In the genomic region with DNA sequence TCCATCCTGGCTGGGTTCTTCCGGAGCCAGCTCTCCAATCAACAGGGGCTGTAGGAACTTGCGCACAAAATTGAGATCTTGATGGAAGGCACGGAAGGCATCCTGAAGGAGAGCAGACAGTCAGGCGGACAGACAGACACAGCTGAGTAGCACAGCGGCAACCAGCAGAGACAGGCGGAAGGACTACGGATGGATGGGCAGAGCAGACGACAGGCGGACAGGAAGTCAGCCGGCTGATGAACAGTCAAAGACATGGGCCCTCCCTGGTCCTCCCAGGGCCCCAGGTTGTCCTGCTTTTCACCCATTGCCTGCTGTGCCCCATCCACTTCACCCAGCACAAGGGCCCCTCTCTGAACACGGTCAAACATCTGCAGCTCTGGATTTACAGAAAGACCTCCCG, we compare ENCODE assay signal across 24 cellular contexts. TPM values are rescaled to one million over a fixed set of nuclear protein-coding genes. Genes with fewer than 3 reads are reported as not detected.
DNase-seq lines count a peak whose midpoint lies in the region; ATAC-seq and TF ChIP-seq lines count a peak whose summit lies in the region.
"Had no signal": no experiment of that assay in that cellular context is flagged by ENCODE, and none has a peak within 500 bp of the region (broad histone marks: within the 10 kb centered on the region; RNA-seq: fewer than 3 reads in every experiment).

No MANE protein-coding gene starts in this region.

- no peaks in the 10 kb centered on the region for H3K9me3 ChIP-seq in BLaER1 treated with 17β-estradiol and CSF1 and Interleukin-3, amounts not matched to agents 10 nM and 100 nM (replicated peaks in 1 of 11)
- no peaks in the 10 kb centered on the region for H3K9me3 ChIP-seq in mucosa of descending colon
- H3K9me3 ChIP-seq in heart right ventricle, result no peaks in the 10 kb centered on the region

- peak overlapping the region in 9 of 10 experiments; percentile 10 to 67 (median 58); a peak in 17 of 20 replicates for H3K4me3 ChIP-seq in BLaER1 treated with 17β-estradiol and CSF1 and Interleukin-3, amounts not matched to agents 10 nM and 100 nM
- no peak overlapping the region for H3K4me3 ChIP-seq in mucosa of descending colon
- no peak overlapping the region for H3K4me3 ChIP-seq in heart right ventricle
- H3K4me3 ChIP-seq: neural progenitor cell had no signal

- POLR2A ChIA-PET in RWPE1 (lab: Yijun Ruan, JAX; ENCODE audit: low non-redundant PET), result no interaction called here

- H3K27me3 ChIP-seq in BLaER1 treated with 17β-estradiol and CSF1 and Interleukin-3, amounts not matched to agents 10 nM and 100 nM, result no peaks in the 10 kb centered on the region
- H3K27me3 ChIP-seq in heart right ventricle, result no peaks in the 10 kb centered on the region
- H3K27me3 ChIP-seq: neural progenitor cell had no signal

- peaks cover 0 to 52% (median 6%) of the 10 kb centered on the region in 11 experiments; a peak in 12 of 22 replicates for H3K36me3 ChIP-seq in BLaER1 treated with 17β-estradiol and CSF1 and Interleukin-3, amounts not matched to agents 10 nM and 100 nM
- no peaks in the 10 kb centered on the region for H3K36me3 ChIP-seq in mucosa of descending colon (ENCODE audit: low read depth)
- H3K36me3 ChIP-seq in heart right ventricle, result peaks cover 0 to 54% (median 18%) of the 10 kb centered on the region in 9 donors
- H3K36me3 ChIP-seq: neural progenitor cell had no signal

- H3K4me1 ChIP-seq in BLaER1 treated with 17β-estradiol and CSF1 and Interleukin-3, amounts not matched to agents 10 nM and 100 nM, result peaks cover 37 to 72% (median 50%) of the 10 kb centered on the region in 10 experiments
- H3K4me1 ChIP-seq in mucosa of descending colon (ENCODE audit: low read depth), result no peaks in the 10 kb centered on the region
- H3K4me1 ChIP-seq in heart right ventricle, result peaks cover 0 to 64% (median 43%) of the 10 kb centered on the region in 9 donors

- DNase-seq in GM19240 (ENCODE audit: insufficient read length, low spot score) (peak; percentile 69), RWPE1 (ENCODE audit: low spot score) (no peak), mucosa of descending colon (no peak), NCI-H2171 treated with DMSO at 0.1 percent for 48 hours (lab: John Stamatoyannopoulos, UW) (no peak), heart right ventricle (no peak), MV-4-11 (lab: John Stamatoyannopoulos, UW) (no peak)
- DNase-seq: activated CD4-positive, alpha-beta memory T cell treated with anti-CD3 and anti-CD28 coated beads for 36 hours; activated T-cell treated with anti-CD3 and anti-CD28 coated beads, Interleukin-2, amount 50 U/mL, for 24 hours; DMS153; foreskin melanocyte; midbrain; NCI-H1436 treated with DMSO at 0.1 percent for 48 hours; NCI-H226; NK-92 treated with Interleukin-12 subunit alpha and Interleukin-12 subunit beta, amount 100 ng/mL, for 24 hours; retina; Right ventricle myocardium superior; stimulated activated CD4-positive, alpha-beta T cell treated with anti-CD3 and anti-CD28 coated beads, Interleukin-15, amount 100 ng/mL, for 24 hours; stimulated activated naive CD4-positive, alpha-beta T cell had no signal

- CTCF ChIA-PET in RWPE1 (lab: Yijun Ruan, JAX), result interaction anchor here (0.6 to 1.0 kb wide), 2 partner anchors 10 to 36 kb away, joined by 3 read pairs; no protein-coding TSS in a partner anchor

- TF ChIP-seq CTCF in RWPE1 (conservative IDR thresholded peaks at IDR 0.05; ENCODE audit: low read depth), result no peak
- no peak for TF ChIP-seq CTCF in mucosa of descending colon (IDR thresholded peaks at IDR 0.05)
- no peak for TF ChIP-seq CTCF in heart right ventricle (IDR thresholded peaks at IDR 0.05)

- peak overlapping the region; percentile 45 to 84 (median 79); a peak in 21 of 22 replicates for H3K27ac ChIP-seq in BLaER1 treated with 17β-estradiol and CSF1 and Interleukin-3, amounts not matched to agents 10 nM and 100 nM
- H3K27ac ChIP-seq in RWPE1 (peak overlapping the region; percentile 30), heart right ventricle (peak overlapping the region in 4 of 10 donors; percentile 43 to 77 (median 57))
- H3K27ac ChIP-seq: epithelial cell of prostate, neural progenitor cell, VCaP had no signal

- intact Hi-C loops in mucosa of descending colon (cut with DNase I, micrococcal nuclease) (no loop called here), heart right ventricle (cut with DNase I) (no loop called here)

- 86 to 89% methylated on average over 12 of the region's 12 CpGs for WGBS in heart right ventricle, 2 donors

- H3K4me2 ChIP-seq in BLaER1 treated with 17β-estradiol and CSF1 and Interleukin-3, amounts not matched to agents 10 nM and 100 nM, result peak overlapping the region; percentile 76 to 100 (median 93)
- H3K4me2 ChIP-seq: neural progenitor cell had no signal

- ATAC-seq in mucosa of descending colon (peak; percentile 28), HG03280 (IDR thresholded peaks at IDR 0.05; ENCODE audit: unreplicated experiment) (no peak), heart right ventricle (no peak)

- H3K9ac ChIP-seq in BLaER1 treated with 17β-estradiol and CSF1 and Interleukin-3, amounts not matched to agents 10 nM and 100 nM, result peak overlapping the region; percentile 20 to 83 (median 72)
- H3K9ac ChIP-seq: neural progenitor cell had no signal

- H4K20me1 ChIP-seq in BLaER1 treated with 17β-estradiol and CSF1 and Interleukin-3, amounts not matched to agents 10 nM and 100 nM, result peaks cover 0 to 24% (median 0%) of the 10 kb centered on the region in 11 experiments; a peak in 7 of 22 replicates

RNA-seq across cellular contexts. Expression of a gene that starts 11.3 kb away (rescaled TPM):
- total RNA-seq in mucosa of descending colon (10 to 100 TPM in 2 of 3 donors, 1 to 10 TPM in 1; 8.4 to 21.0 (median 11.5) TPM), heart right ventricle (100 to 1,000 TPM in 1 of 10 donors, 10 to 100 TPM in 9; 54.9 to 119 (median 71.1) TPM)
- polyA plus RNA-seq in heart right ventricle, result 100 to 1,000 TPM; 119 to 217 TPM

RNA-seq across cellular contexts. Expression of a gene that starts 37.3 kb away (rescaled TPM):
- 10 to 100 TPM in 2 of 3 donors, 1 to 10 TPM in 1; 2.6 to 15.0 (median 11.8) TPM for total RNA-seq in mucosa of descending colon
- 10 to 100 TPM in 3 of 10 donors, 1 to 10 TPM in 7; 3.7 to 11.1 (median 6.6) TPM for total RNA-seq in heart right ventricle
- 1 to 10 TPM; 8.2 to 9.7 TPM for polyA plus RNA-seq in heart right ventricle
- polyA plus RNA-seq: CD14-positive monocyte had no signal

RNA-seq across cellular contexts. Expression of a gene that starts 52.0 kb away (rescaled TPM):
- total RNA-seq in mucosa of descending colon (10 to 100 TPM in 1 of 3 donors, 1 to 10 TPM in 2; 2.5 to 29.3 (median 8.6) TPM), heart right ventricle (10 to 100 TPM; 15.1 to 37.0 (median 23.5) TPM)
- polyA plus RNA-seq in heart right ventricle, result 10 to 100 TPM; 12.2 to 31.6 TPM

Comparison
In these comparisons a context has a peak if more than half of its experiments do, and no peak if none do; other contexts are left out.
1. H3K4me3 ChIP-seq: peak in BLaER1 treated with 17β-estradiol and CSF1 and Interleukin-3, amounts not matched to agents 10 nM and 100 nM (9 of 10); none in mucosa of descending colon (single experiment) and heart right ventricle (0 of 10).